7 cellular contexts compared by ENCODE assay signal in genomic region chr19:48493718-48494515, GRCh38. TPM values are rescaled to one million over a fixed set of nuclear protein-coding genes. Genes with fewer than 3 reads are reported as not detected.
DNase-seq lines count a peak whose midpoint lies in the region; ATAC-seq and TF ChIP-seq lines count a peak whose summit lies in the region.

No MANE protein-coding gene starts in this region.

- H4K20me1 ChIP-seq in HCT116 (ENCODE audit: insufficient read depth) = no peaks in the 10 kb centered on the region

- RAD21 ChIA-PET in HCT116 (lab: Charles Lee; ENCODE audit: low non-redundant PET in 1 of 2, low total read pairs in 2 of 2, uncharacterized antibody in 2 of 2, unreplicated experiment in 2 of 2) = interaction anchor here (0.6 to 1.8 kb wide), 4 partner anchors 7 to 90 kb away, joined by 3 to 9 read pairs (median 6); no protein-coding TSS in a partner anchor

- H3K9ac ChIP-seq in HCT116 (ENCODE audit: low read length) (peak overlapping the region; percentile 91), stomach smooth muscle (ENCODE audit: low read length in 2 of 2) (peak overlapping the region; percentile 69 to 71)

- peaks cover 27% of the 10 kb centered on the region for H3K4me1 Mint-ChIP-seq in activated T-helper 1 cell treated with anti-CD3 and anti-CD28 coated beads, Interleukin-12 subunit alpha, Interleukin-12 subunit beta, Interleukin-2, Interleukin-4 antibody, amounts not matched to agents 30 ng/mL and 10 ng/mL and 1 ng/mL, durations not matched to agents 14 hours and 24 hours and 36 hours (ENCODE audit: low read depth)

- H3K27ac ChIP-seq in HCT116 (ENCODE audit: low read depth, low read length) (peak overlapping the region; percentile 93), stomach smooth muscle (ENCODE audit: low read length) (no peak overlapping the region)

- TF ChIP-seq POLR2A in HCT116 (IDR thresholded peaks at IDR 0.05; ENCODE audit: borderline replicate concordance, extremely low read depth, insufficient read depth, insufficient read length) = peak; percentile 4

- H2AFZ ChIP-seq in HCT116 (ENCODE audit: low read depth, low read length, poor library complexity, severe bottlenecking) = no peak overlapping the region

- intact Hi-C loops in HCT116 (cut with micrococcal nuclease) = loop anchor here (1.0 to 10.0 kb wide), 3 partner anchors 7 to 142 kb away; partner anchors contain the start of genes GRIN2D and KDELR1
- intact Hi-C loops in activated T-helper 1 cell treated with anti-CD3 and anti-CD28 coated beads, Interleukin-12 subunit alpha, Interleukin-12 subunit beta, Interleukin-2, Interleukin-4 antibody, amounts not matched to agents 30 ng/mL and 10 ng/mL and 1 ng/mL, durations not matched to agents 14 hours and 24 hours and 36 hours (cut with micrococcal nuclease) = loop anchor here (1.0 to 5.0 kb wide), 10 partner anchors 8 to 244 kb away; partner anchors contain the start of genes CYTH2, SYNGR4 and TMEM143

- no peak for TF ChIP-seq RAD21 in HCT116 (IDR thresholded peaks at IDR 0.05; ENCODE audit: low read depth)

- H3K4me1 ChIP-seq in HCT116 (ENCODE audit: control insufficient read depth in 1 of 2, insufficient read depth in 2 of 2, low read length in 2 of 2) (peaks cover 38 to 64% of the 10 kb centered on the region in 2 experiments), stomach smooth muscle (ENCODE audit: control insufficient read depth, insufficient read depth, low read length) (peaks cover 21% of the 10 kb centered on the region)

- peaks cover 29% of the 10 kb centered on the region for H3K79me2 ChIP-seq in HCT116 (ENCODE audit: insufficient read depth, low read length)

- H3K9me2 ChIP-seq in HCT116 (ENCODE audit: insufficient read depth) = no peaks in the 10 kb centered on the region

- H3K9me3 ChIP-seq in HCT116 (ENCODE audit: control insufficient read depth in 1 of 2, insufficient read depth in 1 of 2, low read depth in 1 of 2, low read length in 2 of 2) = no peaks in the 10 kb centered on the region
- H3K9me3 ChIP-seq in stomach smooth muscle (ENCODE audit: control insufficient read depth in 2 of 2, low read length in 2 of 2) = no peaks in the 10 kb centered on the region

- H3K36me3 ChIP-seq in HCT116 (ENCODE audit: control insufficient read depth in 1 of 2, insufficient read depth in 2 of 2, low read length in 2 of 2) (peaks cover 0 to 2% of the 10 kb centered on the region in 2 experiments; a peak in 1 of 4 replicates), stomach smooth muscle (ENCODE audit: control insufficient read depth in 2 of 2, insufficient read depth in 2 of 2, low read length in 2 of 2) (no peaks in the 10 kb centered on the region)

- peak overlapping the region; percentile 92 for H3K4me2 ChIP-seq in HCT116 (ENCODE audit: low read length)

- CTCF ChIA-PET in HCT116 (lab: Charles Lee) = interaction anchor here (0.8 to 2.0 kb wide), 12 partner anchors 12 to 234 kb away, joined by 3 to 29 read pairs (median 6); partner anchors contain the start of gene GRWD1

- no peak for TF ChIP-seq CTCF in HCT116 (IDR thresholded peaks at IDR 0.05 in 2 of 3, conservative IDR thresholded peaks at IDR 0.05 in 1 of 3; ENCODE audit: borderline replicate concordance in 1 of 3, insufficient read depth in 1 of 3, low read depth in 2 of 3, low read length in 2 of 3)

- H3K36me3 Mint-ChIP-seq in activated T-helper 1 cell treated with anti-CD3 and anti-CD28 coated beads, Interleukin-12 subunit alpha, Interleukin-12 subunit beta, Interleukin-2, Interleukin-4 antibody, amounts not matched to agents 30 ng/mL and 10 ng/mL and 1 ng/mL, durations not matched to agents 14 hours and 24 hours and 36 hours (ENCODE audit: low read depth) = no peaks in the 10 kb centered on the region

- peak; percentile 1; the same call in 1 of the 2 replicates for ATAC-seq in HCT116
- ATAC-seq in GM21390 (IDR thresholded peaks at IDR 0.05; ENCODE audit: unreplicated experiment) = no peak
- ATAC-seq in HG03439 (IDR thresholded peaks at IDR 0.05; ENCODE audit: unreplicated experiment) = no peak

- no TSS peak for BruUV-seq in HCT116 (replicated peaks; lab: Mats Ljungman, UMichigan)

- H3K4me3 Mint-ChIP-seq in activated T-helper 1 cell treated with anti-CD3 and anti-CD28 coated beads, Interleukin-12 subunit alpha, Interleukin-12 subunit beta, Interleukin-2, Interleukin-4 antibody, amounts not matched to agents 30 ng/mL and 10 ng/mL and 1 ng/mL, durations not matched to agents 14 hours and 24 hours and 36 hours = peak overlapping the region; percentile 79

- peaks cover 21% of the 10 kb centered on the region for H3K27me3 Mint-ChIP-seq in activated T-helper 1 cell treated with anti-CD3 and anti-CD28 coated beads, Interleukin-12 subunit alpha, Interleukin-12 subunit beta, Interleukin-2, Interleukin-4 antibody, amounts not matched to agents 30 ng/mL and 10 ng/mL and 1 ng/mL, durations not matched to agents 14 hours and 24 hours and 36 hours (ENCODE audit: insufficient read depth)

- H3K27ac Mint-ChIP-seq in activated T-helper 1 cell treated with anti-CD3 and anti-CD28 coated beads, Interleukin-12 subunit alpha, Interleukin-12 subunit beta, Interleukin-2, Interleukin-4 antibody, amounts not matched to agents 30 ng/mL and 10 ng/mL and 1 ng/mL, durations not matched to agents 14 hours and 24 hours and 36 hours = peak overlapping the region; percentile 12

- no peaks in the 10 kb centered on the region for H3K9me3 Mint-ChIP-seq in activated T-helper 1 cell treated with anti-CD3 and anti-CD28 coated beads, Interleukin-12 subunit alpha, Interleukin-12 subunit beta, Interleukin-2, Interleukin-4 antibody, amounts not matched to agents 30 ng/mL and 10 ng/mL and 1 ng/mL, durations not matched to agents 14 hours and 24 hours and 36 hours

- DNase-seq in HCT116 (ENCODE audit: low read depth, low spot score) (no peak), foreskin melanocyte (no peak)
- DNase-seq in activated T-helper 1 cell treated with anti-CD3 and anti-CD28 coated beads, Interleukin-12 subunit alpha, Interleukin-12 subunit beta, Interleukin-2, Interleukin-4 antibody, amounts not matched to agents 30 ng/mL and 10 ng/mL and 1 ng/mL, durations not matched to agents 14 hours and 24 hours and 36 hours (ENCODE audit: low spot score) = no peak

- H3K27me3 ChIP-seq in HCT116 (ENCODE audit: insufficient read depth, low read length) (no peaks in the 10 kb centered on the region), stomach smooth muscle (ENCODE audit: control insufficient read depth in 1 of 2, insufficient read depth in 2 of 2, low read length in 2 of 2) (peaks cover 11 to 16% of the 10 kb centered on the region in 2 donors)

- POLR2A ChIA-PET in HCT116 (lab: Charles Lee) = interaction anchor here (0.7 to 2.0 kb wide), 10 partner anchors 8 to 160 kb away, joined by 3 to 13 read pairs (median 5); partner anchors contain the start of genes RPL18 and SPHK2

- H3K4me3 ChIP-seq in HCT116 (replicated peaks in 1 of 2; ENCODE audit: low read depth in 1 of 2, low read length in 2 of 2) (peak overlapping the region; percentile 76 to 78), iPS-11a (ENCODE audit: low read depth, low read length) (peak overlapping the region; percentile 58), stomach smooth muscle (ENCODE audit: low read length in 2 of 2) (peak overlapping the region; percentile 67 to 74)

TF ChIP-seq in HCT116, 20 proteins besides CTCF, POLR2A, EP300 and RAD21 (continues in another document):
- TF ChIP-seq ZBTB33 (IDR thresholded peaks at IDR 0.05; ENCODE audit: extremely low read depth, insufficient replicate concordance, low read length) = no peak
- TF ChIP-seq ELF1 (IDR thresholded peaks at IDR 0.05; ENCODE audit: borderline replicate concordance, low read depth) = no peak

RNA-seq across cellular contexts. Expression of gene LMTK3, which starts 17.7 kb away (rescaled TPM):
- total RNA-seq in HCT116 (2021; ENCODE audit: unreplicated experiment) = 19.9 TPM
- 8.9 and 12.1 TPM in 2 replicates for polyA plus RNA-seq in HCT116 (2012)
- total RNA-seq in activated T-helper 1 cell treated with anti-CD3 and anti-CD28 coated beads, Interleukin-12 subunit alpha, Interleukin-12 subunit beta, Interleukin-2, Interleukin-4 antibody, amounts not matched to agents 30 ng/mL and 10 ng/mL and 1 ng/mL, durations not matched to agents 14 hours and 24 hours and 36 hours = 2.0 and 3.1 TPM in 2 replicates

RNA-seq across cellular contexts. Expression of gene CYTH2, which starts 24.7 kb away (rescaled TPM):
- total RNA-seq in HCT116 (2021; ENCODE audit: unreplicated experiment) = 75.3 TPM
- polyA plus RNA-seq in HCT116 (2012) = 49.9 and 58.4 TPM in 2 replicates
- total RNA-seq in activated T-helper 1 cell treated with anti-CD3 and anti-CD28 coated beads, Interleukin-12 subunit alpha, Interleukin-12 subunit beta, Interleukin-2, Interleukin-4 antibody, amounts not matched to agents 30 ng/mL and 10 ng/mL and 1 ng/mL, durations not matched to agents 14 hours and 24 hours and 36 hours = 35.9 and 37.1 TPM in 2 replicates

RNA-seq across cellular contexts. Expression of gene KCNJ14, which starts 38.5 kb away (rescaled TPM):
- total RNA-seq in HCT116 (2021; ENCODE audit: unreplicated experiment) = 2.5 TPM
- polyA plus RNA-seq in HCT116 (2012) = 1.1 and 1.6 TPM in 2 replicates
- total RNA-seq in activated T-helper 1 cell treated with anti-CD3 and anti-CD28 coated beads, Interleukin-12 subunit alpha, Interleukin-12 subunit beta, Interleukin-2, Interleukin-4 antibody, amounts not matched to agents 30 ng/mL and 10 ng/mL and 1 ng/mL, durations not matched to agents 14 hours and 24 hours and 36 hours = 2.2 and 2.4 TPM in 2 replicates

RNA-seq across cellular contexts. Expression of gene GRWD1, which starts 48.1 kb away (rescaled TPM):
- total RNA-seq in HCT116 (2021; ENCODE audit: unreplicated experiment) = 64.8 TPM
- polyA plus RNA-seq in HCT116 (2012) = 25.1 and 25.5 TPM in 2 replicates
- total RNA-seq in activated T-helper 1 cell treated with anti-CD3 and anti-CD28 coated beads, Interleukin-12 subunit alpha, Interleukin-12 subunit beta, Interleukin-2, Interleukin-4 antibody, amounts not matched to agents 30 ng/mL and 10 ng/mL and 1 ng/mL, durations not matched to agents 14 hours and 24 hours and 36 hours = 96.0 and 100 TPM in 2 replicates

RNA-seq across cellular contexts. Expression of gene SULT2B1, which starts 58.1 kb away (rescaled TPM):
- total RNA-seq in HCT116 (2021; ENCODE audit: unreplicated experiment) = 4.8 TPM
- 7.1 and 8.1 TPM in 2 replicates for polyA plus RNA-seq in HCT116 (2012)
- total RNA-seq in activated T-helper 1 cell treated with anti-CD3 and anti-CD28 coated beads, Interleukin-12 subunit alpha, Interleukin-12 subunit beta, Interleukin-2, Interleukin-4 antibody, amounts not matched to agents 30 ng/mL and 10 ng/mL and 1 ng/mL, durations not matched to agents 14 hours and 24 hours and 36 hours = not detected in 2 replicates
